9 cellular contexts compared by ENCODE assay signal in the genomic region with DNA sequence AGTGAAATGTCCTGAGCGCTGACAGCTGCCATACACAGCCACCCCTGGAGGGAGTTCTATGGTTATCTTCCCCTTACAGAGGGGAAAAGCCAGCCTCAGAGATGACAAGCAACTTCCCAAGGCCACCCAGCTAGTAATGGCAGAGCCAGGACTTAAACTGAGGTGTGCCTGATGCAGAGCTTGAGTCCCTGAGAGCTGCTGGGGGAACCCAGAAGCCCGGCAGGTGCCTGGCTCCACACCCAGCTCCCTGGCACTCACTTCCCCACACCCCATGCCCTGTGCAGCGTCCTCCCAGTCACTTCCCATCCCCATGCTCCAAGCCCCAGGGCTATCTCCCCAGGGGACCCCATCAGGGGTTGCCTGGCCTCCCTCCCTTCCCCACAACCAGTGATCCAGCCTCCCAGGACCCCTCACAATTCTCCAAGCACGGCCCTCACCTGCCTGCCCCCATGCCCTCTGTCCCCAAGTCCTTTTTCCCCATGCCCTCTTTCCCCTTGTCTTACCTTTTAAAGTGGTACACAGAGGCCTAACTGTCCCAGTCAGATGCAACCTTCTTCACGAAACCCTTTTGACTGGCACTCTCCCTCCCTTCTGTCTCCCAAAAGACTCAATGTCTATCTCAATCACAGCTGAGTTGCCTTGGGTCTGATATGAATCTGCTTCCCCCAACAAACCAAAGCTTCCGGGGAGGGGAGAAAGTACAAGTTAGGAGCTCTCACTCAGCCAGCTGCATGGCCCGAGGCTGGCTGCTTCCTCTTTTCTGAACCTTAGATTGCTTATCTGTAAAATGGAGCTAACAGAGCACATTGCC. TPM values are rescaled to one million over a fixed set of nuclear protein-coding genes. Genes with fewer than 3 reads are reported as not detected.
A peak's percentile ranks its signal among the peaks of the same experiment; 100 is the strongest.
DNase-seq lines count a peak whose midpoint lies in the region; ATAC-seq and TF ChIP-seq lines count a peak whose summit lies in the region.
"Had no signal": no experiment of that assay in that cellular context is flagged by ENCODE, and none has a peak within 500 bp of the region (broad histone marks: within the 10 kb centered on the region; RNA-seq: fewer than 3 reads in every experiment).

No MANE protein-coding gene starts in this region.

- no peaks in the 10 kb centered on the region for H3K36me3 ChIP-seq in effector memory CD4-positive, alpha-beta T cell (ENCODE audit: control insufficient read depth, insufficient read depth, low read length)
- no peaks in the 10 kb centered on the region for H3K36me3 ChIP-seq in vagina
- H3K36me3 ChIP-seq: SJSA1 had no signal

- TF ChIP-seq CTCF in vagina (IDR thresholded peaks at IDR 0.05) = no peak

- H3K9me3 ChIP-seq in effector memory CD4-positive, alpha-beta T cell (ENCODE audit: control insufficient read depth, low read length) = no peaks in the 10 kb centered on the region
- H3K9me3 ChIP-seq in vagina = no peaks in the 10 kb centered on the region
- H3K9me3 ChIP-seq: SJSA1 had no signal

- H3K4me3 ChIP-seq in effector memory CD4-positive, alpha-beta T cell (ENCODE audit: insufficient read depth, low read depth, low read length, poor library complexity, severe bottlenecking) = peak overlapping the region; percentile 26
- no peak overlapping the region for H3K4me3 ChIP-seq in vagina
- H3K4me3 ChIP-seq: SJSA1 had no signal

- peak overlapping the region; percentile 2 for H3K27ac ChIP-seq in effector memory CD4-positive, alpha-beta T cell (ENCODE audit: insufficient read depth, low read length, poor library complexity, severe bottlenecking)
- no peak overlapping the region for H3K27ac ChIP-seq in vagina
- H3K27ac ChIP-seq: epithelial cell of prostate, SJSA1 had no signal

- intact Hi-C loops in vagina (cut with DNase I) = no loop called here

- no peak for DNase-seq in effector memory CD4-positive, alpha-beta T cell
- DNase-seq in vagina (ENCODE audit: extremely low spot score in 2 of 2) (peak; percentile 74 to 77), NCI-H82 (lab: John Stamatoyannopoulos, UW) (no peak), AG08395 (ENCODE audit: low spot score) (no peak)

- ATAC-seq in GM19035 (IDR thresholded peaks at IDR 0.05; ENCODE audit: unreplicated experiment) = peak; percentile 88
- peak; percentile 93 for ATAC-seq in HG02943 (IDR thresholded peaks at IDR 0.05; ENCODE audit: low read depth, unreplicated experiment)

- no peaks in the 10 kb centered on the region for H3K27me3 ChIP-seq in effector memory CD4-positive, alpha-beta T cell (replicated peaks; ENCODE audit: control insufficient read depth, insufficient read depth, low read length, poor library complexity, severe bottlenecking)
- no peaks in the 10 kb centered on the region for H3K27me3 ChIP-seq in vagina
- H3K27me3 ChIP-seq: SJSA1 had no signal

- H3K4me1 ChIP-seq in effector memory CD4-positive, alpha-beta T cell (ENCODE audit: control insufficient read depth, insufficient read depth, low read length, poor library complexity, severe bottlenecking) = peaks cover 17% of the 10 kb centered on the region
- no peaks in the 10 kb centered on the region for H3K4me1 ChIP-seq in vagina
- H3K4me1 ChIP-seq: SJSA1 had no signal

- peak; percentile 44; the same call in 1 of the 2 replicates for TF ChIP-seq POLR2A in Raji (IDR thresholded peaks at IDR 0.05; ENCODE audit: insufficient read depth, low read depth, low read length)
- no peak for TF ChIP-seq POLR2A in vagina (IDR thresholded peaks at IDR 0.05)

RNA-seq across cellular contexts. Expression of gene LRP8, which starts 39.8 kb away (rescaled TPM):
- total RNA-seq in vagina = 21.1 TPM

Comparison
In these comparisons a context has a peak if more than half of its experiments do, and no peak if none do; other contexts are left out.
1. DNase-seq: peak in vagina (2 of 2); none in effector memory CD4-positive, alpha-beta T cell (0 of 3), NCI-H82 (single experiment) and AG08395 (single experiment).